11 cellular contexts compared by ENCODE assay signal in genomic region chrX:73127700-73128241, GRCh38. TPM values are rescaled to one million over a fixed set of nuclear protein-coding genes. Genes with fewer than 3 reads are reported as not detected.
DNase-seq lines count a peak whose midpoint lies in the region; TF ChIP-seq lines count a peak whose summit lies in the region.
"Had no signal": no experiment of that assay in that cellular context is flagged by ENCODE, and none has a peak within 500 bp of the region (broad histone marks: within the 10 kb centered on the region; RNA-seq: fewer than 3 reads in every experiment).

No MANE protein-coding gene starts in this region.

- DNase-seq in SIG-M5 treated with dmso at 0.1 percent for 504 hours (lab: John Stamatoyannopoulos, UW; ENCODE audit: unreplicated experiment) (peak; percentile 19), SIG-M5 (lab: John Stamatoyannopoulos, UW) (no peak), RPMI7951 (ENCODE audit: low read depth) (peak; percentile 88), glutamatergic neuron (peak; percentile 22), retina (peak; percentile 41), OCI-M1 (lab: John Stamatoyannopoulos, UW) (no peak), NCI-H1092 (lab: John Stamatoyannopoulos, UW) (no peak), ovary (no peak)
- DNase-seq: Peyer's patch had no signal

- H3K9me3 Mint-ChIP-seq in glutamatergic neuron (ENCODE audit: unreplicated experiment) = no peaks in the 10 kb centered on the region

- WGBS in ovary, 3 donors = 44 to 62% (median 48%) methylated on average over 23 of the region's 23 CpGs

- H3K27me3 ChIP-seq in ovary = no peaks in the 10 kb centered on the region
- H3K27me3 ChIP-seq: Peyer's patch had no signal

- no peak overlapping the region for H3K4me3 ChIP-seq in ovary
- H3K4me3 ChIP-seq: Peyer's patch had no signal

- TF ChIP-seq CTCF in glutamatergic neuron (IDR thresholded peaks at IDR 0.05; ENCODE audit: partially characterized antibody, unreplicated experiment) (no peak), ovary (IDR thresholded peaks at IDR 0.05) (no peak)

- H3K4me3 Mint-ChIP-seq in glutamatergic neuron (ENCODE audit: unreplicated experiment) = peak overlapping the region; percentile 89

- H3K9me3 ChIP-seq in ovary = no peaks in the 10 kb centered on the region
- H3K9me3 ChIP-seq: Peyer's patch had no signal

- TF ChIP-seq POLR2A in ovary (IDR thresholded peaks at IDR 0.05) = no peak

- no peaks in the 10 kb centered on the region for H3K36me3 Mint-ChIP-seq in glutamatergic neuron (ENCODE audit: unreplicated experiment)

- no peaks in the 10 kb centered on the region for H3K36me3 ChIP-seq in ovary
- H3K36me3 ChIP-seq: Peyer's patch had no signal

- H3K27me3 Mint-ChIP-seq in glutamatergic neuron (ENCODE audit: unreplicated experiment) = peaks cover 2% of the 10 kb centered on the region

- H3K4me1 Mint-ChIP-seq in glutamatergic neuron (ENCODE audit: low read depth, unreplicated experiment) = peaks cover 3% of the 10 kb centered on the region

- intact Hi-C loops in ovary (cut with DNase I) = no loop called here

- no peak overlapping the region for H3K27ac Mint-ChIP-seq in glutamatergic neuron (ENCODE audit: unreplicated experiment)

- H3K4me1 ChIP-seq in ovary (ENCODE audit: insufficient read depth) = no peaks in the 10 kb centered on the region
- H3K4me1 ChIP-seq: Peyer's patch had no signal

- no peak for TF ChIP-seq EP300 in ovary (IDR thresholded peaks at IDR 0.05)

- no peak overlapping the region for H3K27ac ChIP-seq in ovary
- H3K27ac ChIP-seq: Peyer's patch had no signal

RNA-seq across cellular contexts. Expression of gene PABPC1L2A, which starts 48.5 kb away (rescaled TPM):
- total RNA-seq in RPMI7951 (2014; rRNA removed; shearing (Covaris generic)) = not detected in 2 replicates
- total RNA-seq in glutamatergic neuron (ENCODE audit: unreplicated experiment) (1.5 TPM), ovary (not detected)
- polyA plus RNA-seq in ovary = not detected
- total RNA-seq: myocyte, Peyer's patch had no signal
- polyA plus RNA-seq: esophagus had no signal

Comparison
In these comparisons a context has a peak if more than half of its experiments do, and no peak if none do; other contexts are left out.
1. DNase-seq: peak in SIG-M5 treated with dmso at 0.1 percent for 504 hours (single experiment), RPMI7951 (single experiment), glutamatergic neuron (single experiment) and retina (single experiment); none in SIG-M5 (single experiment), OCI-M1 (single experiment), NCI-H1092 (single experiment) and ovary (0 of 5).